27 cellular contexts compared by ENCODE assay signal in genomic region chr13:34013061-34013460, GRCh38.
"Had no signal": no experiment of that assay in that cellular context is flagged by ENCODE, and none has a peak within 500 bp of the region (broad histone marks: within the 10 kb centered on the region; RNA-seq: fewer than 3 reads in every experiment).

No MANE protein-coding gene starts in this region.

- FAIRE-seq: colon, endometrium, islet of Langerhans, keratinocyte had no signal

- H3K4me1 ChIP-seq: esophagus squamous epithelium, gastrocnemius medialis, heart right ventricle, left lung, lower lobe of right lung had no signal

- ATAC-seq: esophagus mucosa; gastrocnemius medialis; heart right ventricle; left cardiac atrium; left lung; left ventricle myocardium superior; lower lobe of right lung; naive thymus-derived CD4-positive, alpha-beta T cell had no signal

- H3K27ac ChIP-seq: coronary artery, dorsolateral prefrontal cortex, epithelial cell of prostate, esophagus squamous epithelium, gastrocnemius medialis, heart right ventricle, left lung, lower lobe of right lung had no signal

- H3K4me3 ChIP-seq: coronary artery, dorsolateral prefrontal cortex, esophagus squamous epithelium, gastrocnemius medialis, heart right ventricle, left lung, lower lobe of right lung had no signal

- H3K9me3 ChIP-seq: esophagus squamous epithelium, gastrocnemius medialis, heart right ventricle, left lung, lower lobe of right lung had no signal

- H3K27me3 ChIP-seq: dorsolateral prefrontal cortex, gastrocnemius medialis, left lung had no signal

- H3K4me1 Mint-ChIP-seq: naive thymus-derived CD4-positive, alpha-beta T cell had no signal

- H3K4me3 Mint-ChIP-seq: naive thymus-derived CD4-positive, alpha-beta T cell had no signal

- DNase-seq: dermis blood vessel endothelial cell; dorsolateral prefrontal cortex; effector CD4-positive, alpha-beta T cell; effector memory CD4-positive, alpha-beta T cell; erythroblast; esophagus squamous epithelium; foreskin fibroblast; foreskin melanocyte; gastrocnemius medialis; glutamatergic neuron; head of caudate nucleus; heart right ventricle; hippocampal formation; left cardiac atrium; left lung; left ventricle myocardium superior; lower lobe of right lung; mesenchymal stem cell; midbrain; naive thymus-derived CD4-positive, alpha-beta T cell had no signal

- H3K27ac Mint-ChIP-seq: naive thymus-derived CD4-positive, alpha-beta T cell had no signal

- H3K36me3 ChIP-seq: esophagus squamous epithelium, gastrocnemius medialis, heart right ventricle, left lung, lower lobe of right lung had no signal
